In genomic region chr5:37248387-37248969, GRCh38 we compare ENCODE assay signal across 8 cellular contexts. TPM values are rescaled to one million over a fixed set of nuclear protein-coding genes. Genes with fewer than 3 reads are reported as not detected.
DNase-seq lines count a peak whose midpoint lies in the region; ATAC-seq and TF ChIP-seq lines count a peak whose summit lies in the region.

No MANE protein-coding gene starts in this region.

- H3K4me3 Mint-ChIP-seq in activated T-cell treated with anti-CD3 and anti-CD28 coated beads, Interleukin-2, amount 50 U/mL, for 4 hours = peak overlapping the region; percentile 78

- no peaks in the 10 kb centered on the region for H3K27me3 ChIP-seq in fibroblast of lung (ENCODE audit: control insufficient read depth, insufficient read depth, low read length)

- H3K9me3 ChIP-seq in SK-N-MC (ENCODE audit: low read depth, low read length) (no peaks in the 10 kb centered on the region), fibroblast of lung (ENCODE audit: control insufficient read depth, insufficient read depth, low read depth, low read length) (no peaks in the 10 kb centered on the region)

- peak overlapping the region; percentile 88 for H3K4me2 ChIP-seq in fibroblast of lung (ENCODE audit: extremely low read depth, insufficient read depth, low read length)

- H3K36me3 ChIP-seq in SK-N-MC (ENCODE audit: insufficient read depth, low read length) (no peaks in the 10 kb centered on the region), fibroblast of lung (ENCODE audit: control insufficient read depth, insufficient read depth, low read length) (no peaks in the 10 kb centered on the region)

- no peak for DNase-seq in activated T-cell treated with anti-CD3 and anti-CD28 coated beads, Interleukin-2, amount 50 U/mL, for 4 hours
- DNase-seq in activated T-cell treated with anti-CD3 and anti-CD28 coated beads for 4 hours = no peak
- DNase-seq in SK-N-MC (ENCODE audit: low read depth, low spot score) = no peak
- DNase-seq in fibroblast of lung (ENCODE audit: low read depth in 2 of 2) = peak; percentile 4 to 17
- peak; percentile 2 for DNase-seq in pons (ENCODE audit: low spot score)
- DNase-seq in NK-92 treated with Interleukin-12 subunit alpha and Interleukin-12 subunit beta, amount 100 ng/mL, for 24 hours (lab: John Stamatoyannopoulos, UW) = no peak

- H3K27ac ChIP-seq in SK-N-MC (no peak overlapping the region), fibroblast of lung (ENCODE audit: insufficient read depth, low read length) (peak overlapping the region; percentile 90)

- peaks cover 7% of the 10 kb centered on the region for H3K4me1 Mint-ChIP-seq in activated T-cell treated with anti-CD3 and anti-CD28 coated beads, Interleukin-2, amount 50 U/mL, for 4 hours (ENCODE audit: low read depth)

- peaks cover 5% of the 10 kb centered on the region for H3K4me1 ChIP-seq in fibroblast of lung (ENCODE audit: control insufficient read depth, extremely low read depth, insufficient read depth, low read length)

- H3K4me3 ChIP-seq in SK-N-MC (peak overlapping the region; percentile 96), fibroblast of lung (replicated peaks in 1 of 4; ENCODE audit: control extremely low read depth in 1 of 4, insufficient read depth in 1 of 4, low read depth in 3 of 4, low read length in 4 of 4) (peak overlapping the region; percentile 86 to 96 (median 90))

- ATAC-seq in activated T-cell treated with anti-CD3 and anti-CD28 coated beads, Interleukin-2, amount 50 U/mL, for 4 hours = no peak
- no peak for ATAC-seq in GM21515 (IDR thresholded peaks at IDR 0.05; ENCODE audit: unreplicated experiment)
- ATAC-seq in GM19455 (IDR thresholded peaks at IDR 0.05; ENCODE audit: unreplicated experiment) = no peak

- H4K20me1 ChIP-seq in fibroblast of lung (ENCODE audit: control insufficient read depth, extremely low read depth, insufficient read depth, low read length) = no peaks in the 10 kb centered on the region

- H3K36me3 Mint-ChIP-seq in activated T-cell treated with anti-CD3 and anti-CD28 coated beads, Interleukin-2, amount 50 U/mL, for 4 hours (ENCODE audit: insufficient read depth) = no peaks in the 10 kb centered on the region

- H3K9ac ChIP-seq in SK-N-MC (ENCODE audit: insufficient read length) = peak overlapping the region; percentile 93
- peak overlapping the region; percentile 98 for H3K9ac ChIP-seq in fibroblast of lung (ENCODE audit: insufficient read depth, low read length)

- H3K27me3 Mint-ChIP-seq in activated T-cell treated with anti-CD3 and anti-CD28 coated beads, Interleukin-2, amount 50 U/mL, for 4 hours (ENCODE audit: low read depth) = no peaks in the 10 kb centered on the region

- TF ChIP-seq CTCF in fibroblast of lung (conservative IDR thresholded peaks at IDR 0.05 in 1 of 2, IDR thresholded peaks at IDR 0.05 in 1 of 2; ENCODE audit: low read depth in 1 of 2, low read length in 2 of 2) = no peak

- no peaks in the 10 kb centered on the region for H3K9me3 Mint-ChIP-seq in activated T-cell treated with anti-CD3 and anti-CD28 coated beads, Interleukin-2, amount 50 U/mL, for 4 hours

- peaks cover 5% of the 10 kb centered on the region for H3K79me2 ChIP-seq in fibroblast of lung (ENCODE audit: control insufficient read depth, insufficient read depth, low read length)

- H2AFZ ChIP-seq in fibroblast of lung (ENCODE audit: low read length) = peak overlapping the region; percentile 91

RNA-seq across cellular contexts. Expression of gene CPLANE1, which starts 0.7 kb away (rescaled TPM):
- total RNA-seq in activated T-cell treated with anti-CD3 and anti-CD28 coated beads, Interleukin-2, amount 50 U/mL, for 4 hours = 1 to 10 TPM; 1.4 to 4.2 (median 1.4) TPM
- 17.7 and 20.0 TPM in 2 replicates for total RNA-seq in fibroblast of lung
- 10.0 and 15.3 TPM in 2 replicates for polyA plus RNA-seq in fibroblast of lung
- 4.7 and 7.8 TPM in 2 replicates for polyA plus RNA-seq in fibroblast of lung (2012)
- 1.0 and 14.9 TPM in 2 replicates for polyA minus RNA-seq in fibroblast of lung (ENCODE audit: low replicate concordance)

Comparison
In these comparisons a context has a peak if more than half of its experiments do, and no peak if none do; other contexts are left out.
1. DNase-seq: peak in fibroblast of lung (2 of 2) and pons (single experiment); none in activated T-cell treated with anti-CD3 and anti-CD28 coated beads, Interleukin-2, amount 50 U/mL, for 4 hours (single experiment), activated T-cell treated with anti-CD3 and anti-CD28 coated beads for 4 hours (single experiment), SK-N-MC (single experiment) and NK-92 treated with Interleukin-12 subunit alpha and Interleukin-12 subunit beta, amount 100 ng/mL, for 24 hours (single experiment).